ENCODE assay signal across 1 cellular context in the genomic region with DNA sequence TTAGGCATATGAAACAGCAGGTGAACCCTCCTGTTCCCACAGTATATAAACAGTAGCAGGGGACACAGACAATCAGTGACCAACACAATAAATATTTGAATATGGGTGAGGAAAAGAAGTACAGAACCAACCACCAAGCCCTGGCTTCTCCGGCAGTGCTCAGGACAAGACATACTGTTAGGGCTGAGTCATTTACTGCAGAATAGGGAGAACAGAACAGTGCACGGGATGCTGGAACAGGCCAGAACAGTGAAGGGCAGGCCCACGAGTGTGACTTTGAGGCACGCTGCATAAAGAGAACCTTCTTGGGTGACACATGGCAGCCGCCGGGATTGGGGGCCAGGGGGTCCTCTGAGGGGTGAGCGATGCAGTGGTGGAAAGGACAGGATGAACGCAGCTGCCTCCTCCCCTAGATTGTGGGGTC.
TF ChIP-seq lines count a peak whose summit lies in the region.

No MANE protein-coding gene starts in this region.

TF ChIP-seq in K562, 482 proteins besides CTCF, POLR2A, EP300 and RAD21 (continued from another document):
- TF ChIP-seq, protein P1, sequence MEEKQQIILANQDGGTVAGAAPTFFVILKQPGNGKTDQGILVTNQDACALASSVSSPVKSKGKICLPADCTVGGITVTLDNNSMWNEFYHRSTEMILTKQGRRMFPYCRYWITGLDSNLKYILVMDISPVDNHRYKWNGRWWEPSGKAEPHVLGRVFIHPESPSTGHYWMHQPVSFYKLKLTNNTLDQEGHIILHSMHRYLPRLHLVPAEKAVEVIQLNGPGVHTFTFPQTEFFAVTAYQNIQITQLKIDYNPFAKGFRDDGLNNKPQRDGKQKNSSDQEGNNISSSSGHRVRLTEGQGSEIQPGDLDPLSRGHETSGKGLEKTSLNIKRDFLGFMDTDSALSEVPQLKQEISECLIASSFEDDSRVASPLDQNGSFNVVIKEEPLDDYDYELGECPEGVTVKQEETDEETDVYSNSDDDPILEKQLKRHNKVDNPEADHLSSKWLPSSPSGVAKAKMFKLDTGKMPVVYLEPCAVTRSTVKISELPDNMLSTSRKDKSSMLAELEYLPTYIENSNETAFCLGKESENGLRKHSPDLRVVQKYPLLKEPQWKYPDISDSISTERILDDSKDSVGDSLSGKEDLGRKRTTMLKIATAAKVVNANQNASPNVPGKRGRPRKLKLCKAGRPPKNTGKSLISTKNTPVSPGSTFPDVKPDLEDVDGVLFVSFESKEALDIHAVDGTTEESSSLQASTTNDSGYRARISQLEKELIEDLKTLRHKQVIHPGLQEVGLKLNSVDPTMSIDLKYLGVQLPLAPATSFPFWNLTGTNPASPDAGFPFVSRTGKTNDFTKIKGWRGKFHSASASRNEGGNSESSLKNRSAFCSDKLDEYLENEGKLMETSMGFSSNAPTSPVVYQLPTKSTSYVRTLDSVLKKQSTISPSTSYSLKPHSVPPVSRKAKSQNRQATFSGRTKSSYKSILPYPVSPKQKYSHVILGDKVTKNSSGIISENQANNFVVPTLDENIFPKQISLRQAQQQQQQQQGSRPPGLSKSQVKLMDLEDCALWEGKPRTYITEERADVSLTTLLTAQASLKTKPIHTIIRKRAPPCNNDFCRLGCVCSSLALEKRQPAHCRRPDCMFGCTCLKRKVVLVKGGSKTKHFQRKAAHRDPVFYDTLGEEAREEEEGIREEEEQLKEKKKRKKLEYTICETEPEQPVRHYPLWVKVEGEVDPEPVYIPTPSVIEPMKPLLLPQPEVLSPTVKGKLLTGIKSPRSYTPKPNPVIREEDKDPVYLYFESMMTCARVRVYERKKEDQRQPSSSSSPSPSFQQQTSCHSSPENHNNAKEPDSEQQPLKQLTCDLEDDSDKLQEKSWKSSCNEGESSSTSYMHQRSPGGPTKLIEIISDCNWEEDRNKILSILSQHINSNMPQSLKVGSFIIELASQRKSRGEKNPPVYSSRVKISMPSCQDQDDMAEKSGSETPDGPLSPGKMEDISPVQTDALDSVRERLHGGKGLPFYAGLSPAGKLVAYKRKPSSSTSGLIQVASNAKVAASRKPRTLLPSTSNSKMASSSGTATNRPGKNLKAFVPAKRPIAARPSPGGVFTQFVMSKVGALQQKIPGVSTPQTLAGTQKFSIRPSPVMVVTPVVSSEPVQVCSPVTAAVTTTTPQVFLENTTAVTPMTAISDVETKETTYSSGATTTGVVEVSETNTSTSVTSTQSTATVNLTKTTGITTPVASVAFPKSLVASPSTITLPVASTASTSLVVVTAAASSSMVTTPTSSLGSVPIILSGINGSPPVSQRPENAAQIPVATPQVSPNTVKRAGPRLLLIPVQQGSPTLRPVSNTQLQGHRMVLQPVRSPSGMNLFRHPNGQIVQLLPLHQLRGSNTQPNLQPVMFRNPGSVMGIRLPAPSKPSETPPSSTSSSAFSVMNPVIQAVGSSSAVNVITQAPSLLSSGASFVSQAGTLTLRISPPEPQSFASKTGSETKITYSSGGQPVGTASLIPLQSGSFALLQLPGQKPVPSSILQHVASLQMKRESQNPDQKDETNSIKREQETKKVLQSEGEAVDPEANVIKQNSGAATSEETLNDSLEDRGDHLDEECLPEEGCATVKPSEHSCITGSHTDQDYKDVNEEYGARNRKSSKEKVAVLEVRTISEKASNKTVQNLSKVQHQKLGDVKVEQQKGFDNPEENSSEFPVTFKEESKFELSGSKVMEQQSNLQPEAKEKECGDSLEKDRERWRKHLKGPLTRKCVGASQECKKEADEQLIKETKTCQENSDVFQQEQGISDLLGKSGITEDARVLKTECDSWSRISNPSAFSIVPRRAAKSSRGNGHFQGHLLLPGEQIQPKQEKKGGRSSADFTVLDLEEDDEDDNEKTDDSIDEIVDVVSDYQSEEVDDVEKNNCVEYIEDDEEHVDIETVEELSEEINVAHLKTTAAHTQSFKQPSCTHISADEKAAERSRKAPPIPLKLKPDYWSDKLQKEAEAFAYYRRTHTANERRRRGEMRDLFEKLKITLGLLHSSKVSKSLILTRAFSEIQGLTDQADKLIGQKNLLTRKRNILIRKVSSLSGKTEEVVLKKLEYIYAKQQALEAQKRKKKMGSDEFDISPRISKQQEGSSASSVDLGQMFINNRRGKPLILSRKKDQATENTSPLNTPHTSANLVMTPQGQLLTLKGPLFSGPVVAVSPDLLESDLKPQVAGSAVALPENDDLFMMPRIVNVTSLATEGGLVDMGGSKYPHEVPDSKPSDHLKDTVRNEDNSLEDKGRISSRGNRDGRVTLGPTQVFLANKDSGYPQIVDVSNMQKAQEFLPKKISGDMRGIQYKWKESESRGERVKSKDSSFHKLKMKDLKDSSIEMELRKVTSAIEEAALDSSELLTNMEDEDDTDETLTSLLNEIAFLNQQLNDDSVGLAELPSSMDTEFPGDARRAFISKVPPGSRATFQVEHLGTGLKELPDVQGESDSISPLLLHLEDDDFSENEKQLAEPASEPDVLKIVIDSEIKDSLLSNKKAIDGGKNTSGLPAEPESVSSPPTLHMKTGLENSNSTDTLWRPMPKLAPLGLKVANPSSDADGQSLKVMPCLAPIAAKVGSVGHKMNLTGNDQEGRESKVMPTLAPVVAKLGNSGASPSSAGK (IDR thresholded peaks at IDR 0.05), result no peak
- no peak for TF ChIP-seq BCL6 (CRISPR knock-in tag; IDR thresholded peaks at IDR 0.05)
- no peak for TF ChIP-seq CBFA2T2 (conservative IDR thresholded peaks at IDR 0.05)
- TF ChIP-seq, protein P2, sequence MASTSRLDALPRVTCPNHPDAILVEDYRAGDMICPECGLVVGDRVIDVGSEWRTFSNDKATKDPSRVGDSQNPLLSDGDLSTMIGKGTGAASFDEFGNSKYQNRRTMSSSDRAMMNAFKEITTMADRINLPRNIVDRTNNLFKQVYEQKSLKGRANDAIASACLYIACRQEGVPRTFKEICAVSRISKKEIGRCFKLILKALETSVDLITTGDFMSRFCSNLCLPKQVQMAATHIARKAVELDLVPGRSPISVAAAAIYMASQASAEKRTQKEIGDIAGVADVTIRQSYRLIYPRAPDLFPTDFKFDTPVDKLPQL (IDR thresholded peaks at IDR 0.05; ENCODE audit: extremely low read depth, insufficient read length), result no peak
- TF ChIP-seq, protein P3, sequence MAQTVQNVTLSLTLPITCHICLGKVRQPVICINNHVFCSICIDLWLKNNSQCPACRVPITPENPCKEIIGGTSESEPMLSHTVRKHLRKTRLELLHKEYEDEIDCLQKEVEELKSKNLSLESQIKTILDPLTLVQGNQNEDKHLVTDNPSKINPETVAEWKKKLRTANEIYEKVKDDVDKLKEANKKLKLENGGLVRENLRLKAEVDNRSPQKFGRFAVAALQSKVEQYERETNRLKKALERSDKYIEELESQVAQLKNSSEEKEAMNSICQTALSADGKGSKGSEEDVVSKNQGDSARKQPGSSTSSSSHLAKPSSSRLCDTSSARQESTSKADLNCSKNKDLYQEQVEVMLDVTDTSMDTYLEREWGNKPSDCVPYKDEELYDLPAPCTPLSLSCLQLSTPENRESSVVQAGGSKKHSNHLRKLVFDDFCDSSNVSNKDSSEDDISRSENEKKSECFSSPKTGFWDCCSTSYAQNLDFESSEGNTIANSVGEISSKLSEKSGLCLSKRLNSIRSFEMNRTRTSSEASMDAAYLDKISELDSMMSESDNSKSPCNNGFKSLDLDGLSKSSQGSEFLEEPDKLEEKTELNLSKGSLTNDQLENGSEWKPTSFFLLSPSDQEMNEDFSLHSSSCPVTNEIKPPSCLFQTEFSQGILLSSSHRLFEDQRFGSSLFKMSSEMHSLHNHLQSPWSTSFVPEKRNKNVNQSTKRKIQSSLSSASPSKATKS (CRISPR knock-in tag; IDR thresholded peaks at IDR 0.05), result no peak
- TF ChIP-seq, protein P4, sequence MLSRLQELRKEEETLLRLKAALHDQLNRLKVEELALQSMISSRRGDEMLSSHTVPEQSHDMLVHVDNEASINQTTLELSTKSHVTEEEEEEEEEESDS (CRISPR knock-in tag; IDR thresholded peaks at IDR 0.05), result no peak
- TF ChIP-seq CCAR2 (IDR thresholded peaks at IDR 0.05; ENCODE audit: low read depth, low read length), result no peak
